ENCODE assay signal across 9 cellular contexts in the genomic region with DNA sequence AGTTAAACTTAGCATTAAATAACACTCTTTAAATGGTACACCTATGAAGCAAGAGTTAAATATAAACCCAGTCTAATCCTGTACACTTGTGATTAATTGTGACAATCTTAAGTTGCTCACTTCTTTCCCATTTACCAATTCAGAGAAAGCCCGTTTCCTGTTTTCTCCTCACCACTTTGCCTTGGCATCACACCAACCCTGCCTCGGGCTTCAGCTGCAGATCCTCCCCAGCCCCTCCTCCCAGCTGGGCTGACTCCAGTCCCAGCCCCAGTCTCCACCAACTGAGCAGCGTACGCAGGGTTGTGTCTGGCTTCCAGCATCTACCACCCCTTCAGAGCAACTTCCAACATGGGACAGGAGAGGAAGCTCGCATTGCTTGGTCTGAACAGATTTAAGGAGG. TPM values are rescaled to one million over a fixed set of nuclear protein-coding genes. Genes with fewer than 3 reads are reported as not detected.
DNase-seq lines count a peak whose midpoint lies in the region; ATAC-seq, FAIRE-seq and TF ChIP-seq lines count a peak whose summit lies in the region.
"Had no signal": no experiment of that assay in that cellular context is flagged by ENCODE, and none has a peak within 500 bp of the region (broad histone marks: within the 10 kb centered on the region; RNA-seq: fewer than 3 reads in every experiment).

No MANE protein-coding gene starts in this region.

- H3K9me3 ChIP-seq in K562 (replicated peaks; ENCODE audit: control insufficient read depth, insufficient read depth, low read depth, low read length) (no peaks in the 10 kb centered on the region), lower lobe of right lung (no peaks in the 10 kb centered on the region)

- intact Hi-C loops in K562 (cut with micrococcal nuclease), result no loop called here
- intact Hi-C loops in lower lobe of right lung (cut with DNase I), result no loop called here

- CTCF ChIA-PET in K562 (lab: Yijun Ruan, JAX; ENCODE audit: low intra/inter-chr PET ratio) (no interaction called here), HEK293T (lab: Yijun Ruan, JAX) (no interaction called here)

- in situ Hi-C loops in K562 (cut with MboI), result no loop called here

- no peak overlapping the region for H2AFZ ChIP-seq in K562 (ENCODE audit: low read depth, low read length)

- peaks cover 14 to 45% of the 10 kb centered on the region in 2 experiments for H3K4me1 ChIP-seq in K562 (replicated peaks in 1 of 2; ENCODE audit: control insufficient read depth in 2 of 2, insufficient read depth in 2 of 2, low read length in 2 of 2)
- peaks cover 37% of the 10 kb centered on the region for H3K4me1 ChIP-seq in lower lobe of right lung

- no peaks in the 10 kb centered on the region for H4K20me1 ChIP-seq in K562 (replicated peaks; ENCODE audit: control insufficient read depth, insufficient read depth, low read length)

- no TSS peak for BruUV-seq in K562 (replicated peaks; lab: Mats Ljungman, UMichigan)

- peaks cover 63% of the 10 kb centered on the region for H3K36me3 ChIP-seq in K562 (ENCODE audit: control insufficient read depth, insufficient read depth, low read length)
- peaks cover 53% of the 10 kb centered on the region for H3K36me3 ChIP-seq in lower lobe of right lung

- peak overlapping the region in 1 of 2 experiments; percentile 75; a peak in 1 of 4 replicates for H3K9ac ChIP-seq in K562 (ENCODE audit: insufficient read depth in 1 of 2, low read depth in 2 of 2, low read length in 2 of 2)

- H3K27ac ChIP-seq in K562 (ENCODE audit: extremely low read depth, low read depth, low read length) (no peak overlapping the region), lower lobe of right lung (peak overlapping the region; percentile 34)

- ATAC-seq in K562, result no peak
- ATAC-seq in lower lobe of right lung, result no peak
- no peak for ATAC-seq in GM18517 (IDR thresholded peaks at IDR 0.05; ENCODE audit: unreplicated experiment)
- ATAC-seq in GM19397 (IDR thresholded peaks at IDR 0.05; ENCODE audit: unreplicated experiment), result no peak
- ATAC-seq in GM21447 (IDR thresholded peaks at IDR 0.05; ENCODE audit: unreplicated experiment), result no peak

- 96% methylated on average over 5 of the region's 5 CpGs for WGBS in K562 (ENCODE audit: insufficient coverage, low coverage, missing lambda C conversion rate)

- peak; percentile 21 for DNase-seq in DMS79 (lab: John Stamatoyannopoulos, UW)
- peak; percentile 66 for DNase-seq in NCI-H2029 treated with DMSO at 0.1 percent for 48 hours (lab: John Stamatoyannopoulos, UW)
- no peak for DNase-seq in K562 (ENCODE audit: extremely low read depth in 1 of 4, low spot score in 3 of 4)
- DNase-seq in lower lobe of right lung, result peak; percentile 76
- DNase-seq in HEK293T (ENCODE audit: extremely low spot score), result no peak

- no peaks in the 10 kb centered on the region for H3K9me1 ChIP-seq in K562 (ENCODE audit: control insufficient read depth, insufficient read depth, low read length)

- H3K4me2 ChIP-seq in K562 (ENCODE audit: insufficient read depth, low read length), result no peak overlapping the region

- POLR2A ChIA-PET in K562 (lab: Yijun Ruan, JAX) (interaction anchor here (1.0 kb wide), 1 partner anchor 77 kb away, joined by 3 read pairs; no protein-coding TSS in a partner anchor), HEK293T (lab: Yijun Ruan, JAX) (interaction anchor here (0.7 kb wide), 1 partner anchor 38 kb away, joined by 4 read pairs; no protein-coding TSS in a partner anchor)

- no peak for TF ChIP-seq EP300 in K562 (IDR thresholded peaks at IDR 0.05; ENCODE audit: low read length)

- no peak for FAIRE-seq in K562 (lab: Jason Lieb, UNC)

- peaks cover 39% of the 10 kb centered on the region for H3K79me2 ChIP-seq in K562 (ENCODE audit: control insufficient read depth, insufficient read depth, low read length)

- H3K4me3 ChIP-seq in K562, result no peak overlapping the region
- no peak overlapping the region for H3K4me3 ChIP-seq in lower lobe of right lung

- H3K27me3 ChIP-seq in K562 (ENCODE audit: control insufficient read depth in 2 of 2, insufficient read depth in 2 of 2, low read length in 2 of 2) (no peaks in the 10 kb centered on the region), lower lobe of right lung (ENCODE audit: low read depth) (no peaks in the 10 kb centered on the region)

- no peak for TF ChIP-seq RAD21 in K562 (CRISPR knock-in tag; conservative IDR thresholded peaks at IDR 0.05 in 1 of 2, IDR thresholded peaks at IDR 0.05 in 1 of 2)

- TF ChIP-seq POLR2A in K562 (conservative IDR thresholded peaks at IDR 0.05), result no peak

- TF ChIP-seq CTCF in K562 (IDR thresholded peaks at IDR 0.05 in 2 of 3, conservative IDR thresholded peaks at IDR 0.05 in 1 of 3; ENCODE audit: insufficient read depth in 2 of 3, low read depth in 1 of 3, low read length in 3 of 3) (no peak), lower lobe of right lung (IDR thresholded peaks at IDR 0.05) (no peak)

RNA-seq across cellular contexts. Expression of gene PYCR2, which starts 4.1 kb away (rescaled TPM):
- 118 and 268 TPM in 2 replicates for total RNA-seq in K562 (2011; cell fraction: chromatin; rRNA removed; ENCODE audit: low replicate concordance)
- 193 and 210 TPM in 2 replicates for total RNA-seq in K562 (2011; cell fraction: nucleolus; rRNA removed)
- total RNA-seq in K562 (2011; cell fraction: nucleoplasm; rRNA removed), result 181 and 191 TPM in 2 replicates
- 162 and 176 TPM in 2 replicates for total RNA-seq in K562 (2014; rRNA removed)
- total RNA-seq in K562 (2014; rRNA removed; fragmentation: Illumina TruSeq; extraction: Trizol), result 75.2 and 76.7 TPM in 2 replicates
- total RNA-seq in K562 (2015; rRNA removed; fragmentation: Illumina TruSeq; extraction: Trizol), result 79.2 and 83.5 TPM in 2 replicates
- total RNA-seq in K562 (2021), result 200 and 219 TPM in 2 replicates
- 127 and 246 TPM in 2 replicates for polyA plus RNA-seq in K562 (2011; rRNA removed)
- 168 and 216 TPM in 2 replicates for polyA plus RNA-seq in K562 (2011; cell fraction: cytosol; rRNA removed)
- 321 and 394 TPM in 2 replicates for polyA plus RNA-seq in K562 (2011; cell fraction: nucleus; rRNA removed)
- 161 and 213 TPM in 2 replicates for polyA plus RNA-seq in K562 (2012)
- polyA plus RNA-seq in K562 (2014; fragmentation: Illumina TruSeq; extraction: Trizol), result 154 and 187 TPM in 2 replicates
- 1 to 10 TPM; 5.5 to 7.9 TPM for polyA plus RNA-seq in K562 (2014; fragmentation: Nextera tagmentation; extraction: Ambion mirVana)
- 195 and 208 TPM in 2 replicates for polyA plus RNA-seq in K562 (2014; rRNA removed)
- 79.4 and 82.2 TPM in 2 replicates for polyA minus RNA-seq in K562 (2011; rRNA and poly(A)+ RNA removed)
- 58.5 and 79.5 TPM in 2 replicates for polyA minus RNA-seq in K562 (2011; cell fraction: cytosol; rRNA and poly(A)+ RNA removed)
- 66.8 and 85.3 TPM in 2 replicates for polyA minus RNA-seq in K562 (2011; cell fraction: nucleus; rRNA and poly(A)+ RNA removed)
- total RNA-seq in lower lobe of right lung, result 73.2 TPM

RNA-seq across cellular contexts. Expression of gene LEFTY2, which starts 21.1 kb away (rescaled TPM):
- total RNA-seq in K562 (2011; cell fraction: chromatin; rRNA removed; ENCODE audit: low replicate concordance), result 0.23 TPM in 1 of 2 replicates, not detected in the other
- not detected in 2 replicates for total RNA-seq in K562 (2011; cell fraction: nucleolus; rRNA removed)
- 0.29 TPM in 1 of 2 replicates, not detected in the other for total RNA-seq in K562 (2011; cell fraction: nucleoplasm; rRNA removed)
- total RNA-seq in K562 (2014; rRNA removed) (0.08 and 0.14 TPM in 2 replicates), K562 (2014; rRNA removed; fragmentation: Illumina TruSeq; extraction: Trizol) (not detected in 2 replicates), K562 (2015; rRNA removed; fragmentation: Illumina TruSeq; extraction: Trizol) (not detected in 2 replicates), K562 (2021) (not detected in 2 replicates), lower lobe of right lung (1.2 TPM)
- polyA plus RNA-seq in K562 (2011; rRNA removed) (0.04 and 0.07 TPM in 2 replicates), K562 (2014; fragmentation: Illumina TruSeq; extraction: Trizol) (not detected in 2 replicates), K562 (2014; fragmentation: Nextera tagmentation; extraction: Ambion mirVana) (not detected), K562 (2014; rRNA removed) (0.78 TPM in 1 of 2 replicates, not detected in the other)
- 0.03 and 0.06 TPM in 2 replicates for polyA plus RNA-seq in K562 (2011; cell fraction: cytosol; rRNA removed)
- polyA plus RNA-seq in K562 (2011; cell fraction: nucleus; rRNA removed), result 0.06 TPM in 1 of 2 replicates, not detected in the other
- polyA plus RNA-seq in K562 (2012), result 0.04 TPM in 2 replicates
- not detected in 2 replicates for polyA minus RNA-seq in K562 (2011; rRNA and poly(A)+ RNA removed)
- polyA minus RNA-seq in K562 (2011; cell fraction: cytosol; rRNA and poly(A)+ RNA removed), result not detected in 2 replicates
- not detected in 2 replicates for polyA minus RNA-seq in K562 (2011; cell fraction: nucleus; rRNA and poly(A)+ RNA removed)
- total RNA-seq: mononuclear cell had no signal

RNA-seq across cellular contexts. Expression of gene LEFTY1, which starts 31.0 kb away (rescaled TPM):
- 0.88 and 1.0 TPM in 2 replicates for total RNA-seq in K562 (2011; cell fraction: chromatin; rRNA removed; ENCODE audit: low replicate concordance)
- 1.2 TPM in 1 of 2 replicates, not detected in the other for total RNA-seq in K562 (2011; cell fraction: nucleolus; rRNA removed)
- total RNA-seq in K562 (2011; cell fraction: nucleoplasm; rRNA removed), result 1.1 TPM in 1 of 2 replicates, not detected in the other
- total RNA-seq in K562 (2014; rRNA removed) (0.16 TPM in 1 of 2 replicates, not detected in the other), K562 (2014; rRNA removed; fragmentation: Illumina TruSeq; extraction: Trizol) (0.07 TPM in 1 of 2 replicates, not detected in the other), K562 (2015; rRNA removed; fragmentation: Illumina TruSeq; extraction: Trizol) (not detected in 2 replicates), K562 (2021) (0.20 and 0.24 TPM in 2 replicates), lower lobe of right lung (not detected)
- polyA plus RNA-seq in K562 (2011; rRNA removed) (0.09 and 0.21 TPM in 2 replicates), K562 (2014; fragmentation: Illumina TruSeq; extraction: Trizol) (0.15 TPM in 1 of 2 replicates, not detected in the other), K562 (2014; fragmentation: Nextera tagmentation; extraction: Ambion mirVana) (not detected), K562 (2014; rRNA removed) (0.13 TPM in 1 of 2 replicates, not detected in the other)
- polyA plus RNA-seq in K562 (2011; cell fraction: cytosol; rRNA removed), result 0.09 and 0.30 TPM in 2 replicates
- 0.41 and 0.67 TPM in 2 replicates for polyA plus RNA-seq in K562 (2011; cell fraction: nucleus; rRNA removed)
- polyA plus RNA-seq in K562 (2012), result 0.04 and 0.07 TPM in 2 replicates
- not detected in 2 replicates for polyA minus RNA-seq in K562 (2011; rRNA and poly(A)+ RNA removed)
- not detected in 2 replicates for polyA minus RNA-seq in K562 (2011; cell fraction: cytosol; rRNA and poly(A)+ RNA removed)
- 0.22 and 0.27 TPM in 2 replicates for polyA minus RNA-seq in K562 (2011; cell fraction: nucleus; rRNA and poly(A)+ RNA removed)

RNA-seq across cellular contexts. Expression of gene TMEM63A, which starts 37.7 kb away (rescaled TPM):
- 420 and 854 TPM in 2 replicates for total RNA-seq in K562 (2011; cell fraction: chromatin; rRNA removed; ENCODE audit: low replicate concordance)
- total RNA-seq in K562 (2011; cell fraction: nucleolus; rRNA removed), result 362 and 382 TPM in 2 replicates
- 379 and 427 TPM in 2 replicates for total RNA-seq in K562 (2011; cell fraction: nucleoplasm; rRNA removed)
- 17.5 and 21.2 TPM in 2 replicates for total RNA-seq in K562 (2014; rRNA removed)
- 17.2 and 17.6 TPM in 2 replicates for total RNA-seq in K562 (2014; rRNA removed; fragmentation: Illumina TruSeq; extraction: Trizol)
- total RNA-seq in K562 (2015; rRNA removed; fragmentation: Illumina TruSeq; extraction: Trizol), result 16.2 and 17.5 TPM in 2 replicates
- 48.5 and 54.6 TPM in 2 replicates for total RNA-seq in K562 (2021)
- 39.2 and 70.5 TPM in 2 replicates for polyA plus RNA-seq in K562 (2011; rRNA removed)
- polyA plus RNA-seq in K562 (2011; cell fraction: cytosol; rRNA removed), result 23.7 and 25.8 TPM in 2 replicates
- polyA plus RNA-seq in K562 (2011; cell fraction: nucleus; rRNA removed), result 496 and 545 TPM in 2 replicates
- polyA plus RNA-seq in K562 (2012), result 27.0 and 59.7 TPM in 2 replicates
- polyA plus RNA-seq in K562 (2014; fragmentation: Illumina TruSeq; extraction: Trizol), result 37.7 and 39.0 TPM in 2 replicates
- 1 to 10 TPM; 2.0 to 2.8 TPM for polyA plus RNA-seq in K562 (2014; fragmentation: Nextera tagmentation; extraction: Ambion mirVana)
- polyA plus RNA-seq in K562 (2014; rRNA removed), result 30.5 and 32.4 TPM in 2 replicates
- 57.7 and 57.8 TPM in 2 replicates for polyA minus RNA-seq in K562 (2011; rRNA and poly(A)+ RNA removed)
- 16.8 and 28.1 TPM in 2 replicates for polyA minus RNA-seq in K562 (2011; cell fraction: cytosol; rRNA and poly(A)+ RNA removed)
- polyA minus RNA-seq in K562 (2011; cell fraction: nucleus; rRNA and poly(A)+ RNA removed), result 118 and 144 TPM in 2 replicates
- total RNA-seq in lower lobe of right lung, result 141 TPM

Comparison
In these comparisons a context has a peak if more than half of its experiments do, and no peak if none do; other contexts are left out.
1. DNase-seq: peak in DMS79 (single experiment), NCI-H2029 treated with DMSO at 0.1 percent for 48 hours (single experiment) and lower lobe of right lung (single experiment); none in K562 (0 of 4) and HEK293T (single experiment).